14 cellular contexts compared by ENCODE assay signal in genomic region chr9:12916037-12916436, GRCh38.
DNase-seq lines count a peak whose midpoint lies in the region; ATAC-seq, FAIRE-seq and TF ChIP-seq lines count a peak whose summit lies in the region.
"Had no signal": no experiment of that assay in that cellular context is flagged by ENCODE, and none has a peak within 500 bp of the region (broad histone marks: within the 10 kb centered on the region; RNA-seq: fewer than 3 reads in every experiment).

No MANE protein-coding gene starts in this region.

- peak overlapping the region; percentile 48; the same call in 1 of the 2 replicates for H3K27ac ChIP-seq in HUES6 (ENCODE audit: low read depth, low read length)
- H3K27ac ChIP-seq in body of pancreas, result no peak overlapping the region
- H3K27ac ChIP-seq in small intestine (ENCODE audit: low read depth in 1 of 2, low read length in 1 of 2), result no peak overlapping the region

- no peak for TF ChIP-seq CTCF in body of pancreas (IDR thresholded peaks at IDR 0.05)
- no peak for TF ChIP-seq CTCF in retinal pigment epithelial cell (conservative IDR thresholded peaks at IDR 0.05; ENCODE audit: low read depth, low read length)

- H3K36me3 ChIP-seq in HUES6 (ENCODE audit: control insufficient read depth, insufficient read depth, low read length), result no peaks in the 10 kb centered on the region
- no peaks in the 10 kb centered on the region for H3K36me3 ChIP-seq in body of pancreas (replicated peaks in 1 of 2; ENCODE audit: insufficient read depth in 1 of 2, low read depth in 2 of 2)
- H3K36me3 ChIP-seq in small intestine (ENCODE audit: control insufficient read depth in 2 of 2, insufficient read depth in 2 of 2, low read length in 2 of 2), result no peaks in the 10 kb centered on the region

- H3K9ac ChIP-seq in HUES6 (ENCODE audit: low read length), result no peak overlapping the region

- ATAC-seq in body of pancreas, result peak; percentile 64

- H3K27me3 ChIP-seq in HUES6 (ENCODE audit: control insufficient read depth, insufficient read depth, low read length) (no peaks in the 10 kb centered on the region), body of pancreas (no peaks in the 10 kb centered on the region), small intestine (ENCODE audit: control insufficient read depth in 2 of 2, insufficient read depth in 2 of 2, low read length in 2 of 2) (no peaks in the 10 kb centered on the region)

- intact Hi-C loops in body of pancreas (cut with DNase I), result no loop called here

- peak in 2 of 4 donors; percentile 3 to 8 for DNase-seq in body of pancreas
- DNase-seq in iPS-NIHi11 (ENCODE audit: low spot score), result peak; percentile 24
- peak; percentile 61 for DNase-seq in retinal pigment epithelial cell (ENCODE audit: low read depth)
- no peak for DNase-seq in activated CD4-positive, CD25-positive, alpha-beta regulatory T cell treated with anti-CD3 and anti-CD28 coated beads, Interleukin-2, amount 50 U/mL, for 72 hours
- no peak for DNase-seq in GM12891 (ENCODE audit: insufficient read length, low spot score)
- DNase-seq in small intestine, result no peak
- no peak for DNase-seq in NAMALWA (ENCODE audit: low spot score)
- DNase-seq: KBM-7; kidney; NCI-H2029; stimulated activated CD4-positive, alpha-beta T cell treated with anti-CD3 and anti-CD28 coated beads, Interleukin-12 subunit alpha, Interleukin-12 subunit beta, amount 100 ng/mL, for 4 hours; trophoblast cell had no signal

- peaks cover 11% of the 10 kb centered on the region for H3K4me1 ChIP-seq in HUES6 (ENCODE audit: control insufficient read depth, insufficient read depth, low read length)
- peaks cover 6% of the 10 kb centered on the region for H3K4me1 ChIP-seq in body of pancreas
- H3K4me1 ChIP-seq in small intestine (ENCODE audit: control insufficient read depth in 2 of 2, insufficient read depth in 1 of 2, low read depth in 1 of 2, low read length in 1 of 2), result no peaks in the 10 kb centered on the region

- no peak overlapping the region for H3K4me3 ChIP-seq in HUES6 (ENCODE audit: low read depth, low read length)
- no peak overlapping the region for H3K4me3 ChIP-seq in body of pancreas
- no peak overlapping the region for H3K4me3 ChIP-seq in retinal pigment epithelial cell (ENCODE audit: low read length)
- H3K4me3 ChIP-seq in small intestine (ENCODE audit: low read depth in 1 of 2, low read length in 2 of 2), result no peak overlapping the region

- FAIRE-seq in GM12891 (lab: Jason Lieb, UNC) (no peak), small intestine (lab: Jason Lieb, UNC) (no peak)
- FAIRE-seq: bronchial epithelial cell, kidney had no signal

- H3K9me3 ChIP-seq in HUES6 (ENCODE audit: control insufficient read depth, insufficient read depth, low read depth, low read length) (no peaks in the 10 kb centered on the region), body of pancreas (no peaks in the 10 kb centered on the region), small intestine (ENCODE audit: control insufficient read depth, low read depth) (no peaks in the 10 kb centered on the region)

- 43 to 67% methylated on average over 1 of the region's 1 CpG for WGBS in body of pancreas, 2 donors
- WGBS in small intestine, 3 donors, result 50 to 77% (median 75%) methylated on average over 1 of the region's 1 CpG

- TF ChIP-seq POLR2A in body of pancreas (IDR thresholded peaks at IDR 0.05), result no peak
- TF ChIP-seq POLR2A in GM12891 (IDR thresholded peaks at IDR 0.05; ENCODE audit: low read depth, low read length), result no peak

TF ChIP-seq in GM12891, 5 proteins besides CTCF, POLR2A, EP300 and RAD21:
- no peak for TF ChIP-seq PAX5 (IDR thresholded peaks at IDR 0.05; ENCODE audit: insufficient read depth, low read length, severe bottlenecking)
- no peak for TF ChIP-seq POLR2AphosphoS5 (IDR thresholded peaks at IDR 0.05; ENCODE audit: low read depth, low read length)
- TF ChIP-seq SPI1 (IDR thresholded peaks at IDR 0.05; ENCODE audit: low read depth, low read length), result no peak
- no peak for TF ChIP-seq POU2F2 (IDR thresholded peaks at IDR 0.05; ENCODE audit: low read depth, low read length)
- TF ChIP-seq TAF1 (IDR thresholded peaks at IDR 0.05; ENCODE audit: low read depth, low read length), result no peak

Comparison
In these comparisons a context has a peak if more than half of its experiments do, and no peak if none do; other contexts are left out.
1. DNase-seq: peak in iPS-NIHi11 (single experiment) and retinal pigment epithelial cell (single experiment); none in activated CD4-positive, CD25-positive, alpha-beta regulatory T cell treated with anti-CD3 and anti-CD28 coated beads, Interleukin-2, amount 50 U/mL, for 72 hours (single experiment), GM12891 (single experiment), small intestine (single experiment) and NAMALWA (single experiment).